Comparison of ENCODE assay signal across 1 cellular context in genomic region chr5:78690593-78690972, GRCh38.
TF ChIP-seq lines count a peak whose summit lies in the region.

No MANE protein-coding gene starts in this region.

TF ChIP-seq in GM23338, 12 proteins besides CTCF, POLR2A, EP300 and RAD21:
- TF ChIP-seq ZNF462 (CRISPR knock-in tag; IDR thresholded peaks at IDR 0.05), result no peak
- no peak for TF ChIP-seq CREB1 (CRISPR knock-in tag; IDR thresholded peaks at IDR 0.05; ENCODE audit: low read depth)
- no peak for TF ChIP-seq ZNF114 (CRISPR knock-in tag; IDR thresholded peaks at IDR 0.05)
- TF ChIP-seq NANOG (IDR thresholded peaks at IDR 0.05; ENCODE audit: borderline replicate concordance), result no peak
- TF ChIP-seq ETS1 (IDR thresholded peaks at IDR 0.05), result no peak
- TF ChIP-seq EZH2 (IDR thresholded peaks at IDR 0.05; ENCODE audit: low read depth, unreplicated experiment), result no peak
- no peak for TF ChIP-seq ZNF331 (CRISPR knock-in tag; IDR thresholded peaks at IDR 0.05; ENCODE audit: low read depth)
